8 cellular contexts compared by ENCODE assay signal in the genomic region with DNA sequence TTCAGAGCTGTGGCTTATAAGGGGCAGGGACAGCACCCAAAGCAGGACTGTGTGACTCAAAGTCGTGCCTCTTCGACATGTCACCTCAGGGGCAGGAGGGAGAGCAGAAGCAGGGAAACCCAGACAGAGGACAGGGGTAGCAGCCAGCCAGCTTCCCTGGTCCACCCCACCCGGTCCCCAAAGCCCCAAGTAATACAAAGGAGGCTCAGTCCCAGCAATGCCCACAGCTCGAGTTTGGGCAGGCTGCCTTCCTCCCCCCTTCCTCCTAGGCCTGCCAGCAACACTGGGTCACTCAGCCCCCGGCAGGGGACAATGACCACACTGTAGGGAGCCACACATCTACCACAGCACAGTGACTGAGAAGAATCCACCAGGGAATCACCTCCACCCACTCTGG. TPM values are rescaled to one million over a fixed set of nuclear protein-coding genes. Genes with fewer than 3 reads are reported as not detected.
DNase-seq lines count a peak whose midpoint lies in the region; ATAC-seq, FAIRE-seq and TF ChIP-seq lines count a peak whose summit lies in the region.

No MANE protein-coding gene starts in this region.

- peak; percentile 69 for DNase-seq in activated CD4-positive, alpha-beta T cell treated with anti-CD3 and anti-CD28 coated beads, Interleukin-2, amount 10 ng/mL, durations not matched to agents 24 days and 14 days
- DNase-seq in activated CD4-positive, alpha-beta T cell treated with anti-CD3 and anti-CD28 coated beads, Interleukin-2, amount 50 U/mL, for 4 hours, result no peak
- no peak for DNase-seq in activated naive CD8-positive, alpha-beta T cell treated with anti-CD3 and anti-CD28 coated beads for 36 hours
- DNase-seq in keratinocyte (ENCODE audit: low read depth, low spot score) (no peak), hepatic stellate cell (ENCODE audit: low spot score) (no peak), ureter (ENCODE audit: low spot score) (no peak)

- TF ChIP-seq CTCF in keratinocyte (optimal IDR thresholded peaks at IDR 0.05 in 1 of 3, IDR thresholded peaks at IDR 0.05 in 1 of 3, conservative IDR thresholded peaks at IDR 0.05 in 1 of 3; ENCODE audit: extremely low read depth in 1 of 3, insufficient read depth in 2 of 3, low read length in 3 of 3), result no peak

- peaks cover 22% of the 10 kb centered on the region for H3K36me3 Mint-ChIP-seq in activated CD4-positive, alpha-beta T cell treated with anti-CD3 and anti-CD28 coated beads, Interleukin-2, amount 10 ng/mL, durations not matched to agents 24 days and 14 days (ENCODE audit: low read depth)
- peaks cover 10% of the 10 kb centered on the region for H3K36me3 Mint-ChIP-seq in activated naive CD8-positive, alpha-beta T cell treated with anti-CD3 and anti-CD28 coated beads for 36 hours

- no peak for ATAC-seq in HG03196 (IDR thresholded peaks at IDR 0.05; ENCODE audit: unreplicated experiment)

- H3K4me1 ChIP-seq in keratinocyte (ENCODE audit: control insufficient read depth, extremely low read depth, insufficient read depth, low read length) (peaks cover 69% of the 10 kb centered on the region), stomach smooth muscle (ENCODE audit: control insufficient read depth, insufficient read depth, low read length) (peaks cover 67% of the 10 kb centered on the region)

- no peaks in the 10 kb centered on the region for H3K9me3 Mint-ChIP-seq in activated CD4-positive, alpha-beta T cell treated with anti-CD3 and anti-CD28 coated beads, Interleukin-2, amount 10 ng/mL, durations not matched to agents 24 days and 14 days
- no peaks in the 10 kb centered on the region for H3K9me3 Mint-ChIP-seq in activated naive CD8-positive, alpha-beta T cell treated with anti-CD3 and anti-CD28 coated beads for 36 hours

- peak overlapping the region; percentile 94 for H3K27ac Mint-ChIP-seq in activated CD4-positive, alpha-beta T cell treated with anti-CD3 and anti-CD28 coated beads, Interleukin-2, amount 10 ng/mL, durations not matched to agents 24 days and 14 days
- peak overlapping the region; percentile 65 for H3K27ac Mint-ChIP-seq in activated naive CD8-positive, alpha-beta T cell treated with anti-CD3 and anti-CD28 coated beads for 36 hours

- peak overlapping the region; percentile 87 for H3K4me3 Mint-ChIP-seq in activated CD4-positive, alpha-beta T cell treated with anti-CD3 and anti-CD28 coated beads, Interleukin-2, amount 10 ng/mL, durations not matched to agents 24 days and 14 days
- H3K4me3 Mint-ChIP-seq in activated naive CD8-positive, alpha-beta T cell treated with anti-CD3 and anti-CD28 coated beads for 36 hours, result peak overlapping the region; percentile 74

- peaks cover 11% of the 10 kb centered on the region for H3K9me1 ChIP-seq in keratinocyte (ENCODE audit: control insufficient read depth, extremely low read depth, insufficient read depth, low read length)

- H3K27me3 ChIP-seq in keratinocyte (ENCODE audit: control insufficient read depth, extremely low read depth, insufficient read depth, low read length) (no peaks in the 10 kb centered on the region), stomach smooth muscle (ENCODE audit: control insufficient read depth in 1 of 2, insufficient read depth in 2 of 2, low read length in 2 of 2) (no peaks in the 10 kb centered on the region)

- peaks cover 15% of the 10 kb centered on the region for H4K20me1 ChIP-seq in keratinocyte (ENCODE audit: control insufficient read depth, extremely low read depth, insufficient read depth, low read length)

- peaks cover 38% of the 10 kb centered on the region for H3K79me2 ChIP-seq in keratinocyte (ENCODE audit: control insufficient read depth, insufficient read depth, low read length)

- no peak for FAIRE-seq in keratinocyte (lab: Jason Lieb, UNC)

- H3K36me3 ChIP-seq in keratinocyte (ENCODE audit: control insufficient read depth in 2 of 2, extremely low read depth in 1 of 2, insufficient read depth in 2 of 2, low read length in 2 of 2) (peaks cover 20 to 46% of the 10 kb centered on the region in 2 experiments), stomach smooth muscle (ENCODE audit: control insufficient read depth in 2 of 2, insufficient read depth in 2 of 2, low read length in 2 of 2) (peaks cover 11 to 22% of the 10 kb centered on the region in 2 donors)

- peak overlapping the region; percentile 100 for H3K4me2 ChIP-seq in keratinocyte (ENCODE audit: control insufficient read depth, extremely low read depth, insufficient read depth, low read depth, low read length)

- H3K27me3 Mint-ChIP-seq in activated CD4-positive, alpha-beta T cell treated with anti-CD3 and anti-CD28 coated beads, Interleukin-2, amount 10 ng/mL, durations not matched to agents 24 days and 14 days, result peaks cover 13% of the 10 kb centered on the region
- H3K27me3 Mint-ChIP-seq in activated naive CD8-positive, alpha-beta T cell treated with anti-CD3 and anti-CD28 coated beads for 36 hours, result peaks cover 12% of the 10 kb centered on the region

- H3K9me3 ChIP-seq in keratinocyte (ENCODE audit: control insufficient read depth, low read depth, low read length) (no peaks in the 10 kb centered on the region), stomach smooth muscle (ENCODE audit: control insufficient read depth in 2 of 2, low read length in 2 of 2) (no peaks in the 10 kb centered on the region)

- dilution Hi-C loops in keratinocyte (cut with MboI; ENCODE audit: extremely low pct_ligation_motif_present, low sequenced_read_pairs), result no loop called here

- peaks cover 69% of the 10 kb centered on the region for H3K4me1 Mint-ChIP-seq in activated CD4-positive, alpha-beta T cell treated with anti-CD3 and anti-CD28 coated beads, Interleukin-2, amount 10 ng/mL, durations not matched to agents 24 days and 14 days
- peaks cover 67% of the 10 kb centered on the region for H3K4me1 Mint-ChIP-seq in activated naive CD8-positive, alpha-beta T cell treated with anti-CD3 and anti-CD28 coated beads for 36 hours

- no peak overlapping the region for H2AFZ ChIP-seq in keratinocyte (ENCODE audit: control insufficient read depth, low read length)

- intact Hi-C loops in activated CD4-positive, alpha-beta T cell treated with anti-CD3 and anti-CD28 coated beads, Interleukin-2, amount 10 ng/mL, durations not matched to agents 24 days and 14 days (cut with micrococcal nuclease), result no loop called here

- H3K27ac ChIP-seq in keratinocyte (ENCODE audit: control insufficient read depth, insufficient read depth, low read length), result peak overlapping the region; percentile 91
- H3K27ac ChIP-seq in stomach smooth muscle (ENCODE audit: low read length), result peak overlapping the region; percentile 82

- H3K9ac ChIP-seq in keratinocyte (ENCODE audit: control insufficient read depth, extremely low read depth, insufficient read depth, low read length), result peak overlapping the region; percentile 90
- peak overlapping the region; percentile 68 to 79 for H3K9ac ChIP-seq in stomach smooth muscle (ENCODE audit: low read length in 2 of 2)

- H3K4me3 ChIP-seq in keratinocyte (ENCODE audit: control insufficient read depth in 2 of 3, extremely low read depth in 1 of 3, insufficient read depth in 2 of 3, low read depth in 1 of 3, low read length in 3 of 3) (peak overlapping the region; percentile 72 to 92 (median 87)), stomach smooth muscle (ENCODE audit: low read length in 2 of 2) (peak overlapping the region; percentile 85 to 86)

RNA-seq across cellular contexts. Expression of a gene that starts 2.4 kb away (rescaled TPM):
- 48.5 and 53.4 TPM in 2 replicates for total RNA-seq in activated CD4-positive, alpha-beta T cell treated with anti-CD3 and anti-CD28 coated beads, Interleukin-2, amount 10 ng/mL, durations not matched to agents 24 days and 14 days
- 10 to 100 TPM; 23.8 to 26.2 TPM for total RNA-seq in activated naive CD8-positive, alpha-beta T cell treated with anti-CD3 and anti-CD28 coated beads for 36 hours
- 639 to 942 TPM (median 813 TPM) in 3 replicates for polyA plus RNA-seq in keratinocyte
- 318 TPM for polyA plus RNA-seq in keratinocyte (2011; ENCODE audit: low read depth)
- 729 and 994 TPM in 2 replicates for polyA plus RNA-seq in keratinocyte (2011; cell fraction: cytosol; rRNA removed)
- polyA plus RNA-seq in keratinocyte (2011; cell fraction: nucleus; rRNA removed), result 447 and 491 TPM in 2 replicates
- 415 and 728 TPM in 2 replicates for polyA plus RNA-seq in keratinocyte (2012; ENCODE audit: low replicate concordance)
- polyA minus RNA-seq in keratinocyte, result 503 to 721 TPM (median 560 TPM) in 3 replicates
- 621 TPM for polyA minus RNA-seq in keratinocyte (2011; cell fraction: cytosol; rRNA and poly(A)+ RNA removed)
- 137 and 149 TPM in 2 replicates for polyA minus RNA-seq in keratinocyte (2011; cell fraction: nucleus; rRNA and poly(A)+ RNA removed)
- 187 TPM for total RNA-seq in ureter

RNA-seq across cellular contexts. Expression of a gene that starts 10.6 kb away (rescaled TPM):
- total RNA-seq in activated CD4-positive, alpha-beta T cell treated with anti-CD3 and anti-CD28 coated beads, Interleukin-2, amount 10 ng/mL, durations not matched to agents 24 days and 14 days, result 1.2 and 1.4 TPM in 2 replicates
- under 1 TPM; 0.80 to 0.94 TPM for total RNA-seq in activated naive CD8-positive, alpha-beta T cell treated with anti-CD3 and anti-CD28 coated beads for 36 hours
- 7.7 to 14.2 TPM (median 7.7 TPM) in 3 replicates for polyA plus RNA-seq in keratinocyte
- 1.3 TPM for polyA plus RNA-seq in keratinocyte (2011; ENCODE audit: low read depth)
- 5.5 and 8.3 TPM in 2 replicates for polyA plus RNA-seq in keratinocyte (2011; cell fraction: cytosol; rRNA removed)
- 32.6 and 41.3 TPM in 2 replicates for polyA plus RNA-seq in keratinocyte (2011; cell fraction: nucleus; rRNA removed)
- polyA plus RNA-seq in keratinocyte (2012; ENCODE audit: low replicate concordance), result 7.1 and 7.8 TPM in 2 replicates
- polyA minus RNA-seq in keratinocyte, result 4.0 to 7.7 TPM (median 6.9 TPM) in 3 replicates
- 6.9 TPM for polyA minus RNA-seq in keratinocyte (2011; cell fraction: cytosol; rRNA and poly(A)+ RNA removed)
- 3.6 and 3.9 TPM in 2 replicates for polyA minus RNA-seq in keratinocyte (2011; cell fraction: nucleus; rRNA and poly(A)+ RNA removed)
- 0.94 TPM for total RNA-seq in ureter

RNA-seq across cellular contexts. Expression of a gene that starts 30.1 kb away (rescaled TPM):
- 70.7 and 76.7 TPM in 2 replicates for total RNA-seq in activated CD4-positive, alpha-beta T cell treated with anti-CD3 and anti-CD28 coated beads, Interleukin-2, amount 10 ng/mL, durations not matched to agents 24 days and 14 days
- total RNA-seq in activated naive CD8-positive, alpha-beta T cell treated with anti-CD3 and anti-CD28 coated beads for 36 hours, result 10 to 100 TPM; 66.1 to 66.4 TPM
- polyA plus RNA-seq in keratinocyte, result 28.6 to 39.2 TPM (median 30.6 TPM) in 3 replicates
- polyA plus RNA-seq in keratinocyte (2011; ENCODE audit: low read depth), result 36.0 TPM
- 20.5 and 26.0 TPM in 2 replicates for polyA plus RNA-seq in keratinocyte (2011; cell fraction: cytosol; rRNA removed)
- 86.0 and 114 TPM in 2 replicates for polyA plus RNA-seq in keratinocyte (2011; cell fraction: nucleus; rRNA removed)
- 35.4 and 47.6 TPM in 2 replicates for polyA plus RNA-seq in keratinocyte (2012; ENCODE audit: low replicate concordance)
- polyA minus RNA-seq in keratinocyte, result 37.8 to 59.4 TPM (median 52.1 TPM) in 3 replicates
- 49.7 TPM for polyA minus RNA-seq in keratinocyte (2011; cell fraction: cytosol; rRNA and poly(A)+ RNA removed)
- 53.8 and 55.9 TPM in 2 replicates for polyA minus RNA-seq in keratinocyte (2011; cell fraction: nucleus; rRNA and poly(A)+ RNA removed)
- total RNA-seq in ureter, result 92.3 TPM
